ENCODE assay signal across 8 cellular contexts in genomic region chr6:161618816-161619454, GRCh38.
DNase-seq lines count a peak whose midpoint lies in the region; ATAC-seq, FAIRE-seq and TF ChIP-seq lines count a peak whose summit lies in the region.

No MANE protein-coding gene starts in this region.

- peak; percentile 71 for TF ChIP-seq CTCF in AG09309 (IDR thresholded peaks at IDR 0.05; ENCODE audit: control insufficient read depth, insufficient read depth, low read depth, low read length, missing control alignments)

- DNase-seq in AG09309 (ENCODE audit: low read depth) (peak; percentile 40), Kasumi-1 (lab: John Stamatoyannopoulos, UW) (peak; percentile 17 to 20), iPS DF 4.7 (ENCODE audit: extremely low read depth, low spot score) (peak; percentile 38), activated gamma-delta T cell treated with Interleukin-2 at 50 U/mL for 16 hours (no peak), CD1c-positive myeloid dendritic cell (ENCODE audit: extremely low spot score) (no peak)

- peak; percentile 91 for FAIRE-seq in TTC549 (lab: Jason Lieb, UNC)

- ATAC-seq in HG03196 (IDR thresholded peaks at IDR 0.05; ENCODE audit: unreplicated experiment), result no peak
- ATAC-seq in GM21515 (IDR thresholded peaks at IDR 0.05; ENCODE audit: unreplicated experiment), result no peak

- no peak overlapping the region for H3K4me3 ChIP-seq in AG09309 (ENCODE audit: control insufficient read depth, low read depth, low read length)

Comparison
In these comparisons a context has a peak if more than half of its experiments do, and no peak if none do; other contexts are left out.
1. DNase-seq: peak in AG09309 (single experiment), Kasumi-1 (2 of 2) and iPS DF 4.7 (single experiment); none in activated gamma-delta T cell treated with Interleukin-2 at 50 U/mL for 16 hours (single experiment) and CD1c-positive myeloid dendritic cell (single experiment).